ENCODE assay signal across 8 cellular contexts in genomic region chr3:48016336-48016973, GRCh38. TPM values are rescaled to one million over a fixed set of nuclear protein-coding genes. Genes with fewer than 3 reads are reported as not detected.
DNase-seq lines count a peak whose midpoint lies in the region; ATAC-seq, FAIRE-seq and TF ChIP-seq lines count a peak whose summit lies in the region.

A gene with protein sequence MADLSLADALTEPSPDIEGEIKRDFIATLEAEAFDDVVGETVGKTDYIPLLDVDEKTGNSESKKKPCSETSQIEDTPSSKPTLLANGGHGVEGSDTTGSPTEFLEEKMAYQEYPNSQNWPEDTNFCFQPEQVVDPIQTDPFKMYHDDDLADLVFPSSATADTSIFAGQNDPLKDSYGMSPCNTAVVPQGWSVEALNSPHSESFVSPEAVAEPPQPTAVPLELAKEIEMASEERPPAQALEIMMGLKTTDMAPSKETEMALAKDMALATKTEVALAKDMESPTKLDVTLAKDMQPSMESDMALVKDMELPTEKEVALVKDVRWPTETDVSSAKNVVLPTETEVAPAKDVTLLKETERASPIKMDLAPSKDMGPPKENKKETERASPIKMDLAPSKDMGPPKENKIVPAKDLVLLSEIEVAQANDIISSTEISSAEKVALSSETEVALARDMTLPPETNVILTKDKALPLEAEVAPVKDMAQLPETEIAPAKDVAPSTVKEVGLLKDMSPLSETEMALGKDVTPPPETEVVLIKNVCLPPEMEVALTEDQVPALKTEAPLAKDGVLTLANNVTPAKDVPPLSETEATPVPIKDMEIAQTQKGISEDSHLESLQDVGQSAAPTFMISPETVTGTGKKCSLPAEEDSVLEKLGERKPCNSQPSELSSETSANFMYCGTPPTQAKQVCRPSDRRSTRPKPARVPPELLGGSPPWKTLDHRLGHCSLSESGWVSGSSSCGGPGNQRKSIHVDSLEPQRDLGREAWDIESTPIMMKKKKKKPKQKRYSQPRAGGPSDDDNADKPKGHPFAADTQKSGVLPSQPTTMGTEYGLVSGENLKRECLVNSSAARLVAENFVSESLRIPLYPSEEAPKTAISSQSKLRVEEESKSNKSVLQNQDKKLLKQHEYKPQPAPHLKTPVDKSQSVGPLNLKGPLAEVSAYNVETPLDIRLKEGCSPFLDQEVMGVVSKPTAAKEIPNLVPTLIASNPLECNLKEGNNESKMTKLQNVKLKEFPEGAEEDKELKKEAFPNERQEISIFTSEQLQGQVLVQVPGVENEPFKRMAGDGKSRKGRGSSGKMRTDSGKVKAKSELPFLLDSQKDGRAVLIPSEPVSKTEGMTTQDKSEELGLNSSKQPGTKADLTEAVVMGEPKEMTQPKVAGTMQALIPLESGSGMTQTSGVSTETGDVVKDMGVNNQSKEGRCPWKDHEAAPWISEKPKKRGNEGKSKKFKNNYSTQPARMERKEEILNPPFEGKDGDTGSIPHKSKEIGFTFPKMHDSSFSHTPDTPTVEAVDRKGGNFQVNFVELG (N-terminal part only) (minus strand): TSS chr3:48016416. CDS start chr3:47998860, 17,556 bp downstream.

- H3K79me2 ChIP-seq in GM12878 (ENCODE audit: control insufficient read depth, insufficient read depth, low read length): peaks cover 37% of the 10 kb centered on the region

- H3K9me3 Mint-ChIP-seq in activated CD4-positive, alpha-beta T cell treated with anti-CD3 and anti-CD28 coated beads, Interleukin-2, amount 10 ng/mL, durations not matched to agents 7 days and 5 days: no peaks in the 10 kb centered on the region

- H3K4me3 ChIP-seq in GM12878: no peak within 1 kb of the TSS
- no peak within 1 kb of the TSS for H3K4me3 ChIP-seq in suprapubic skin
- H3K4me3 ChIP-seq in HAP-1: no peak within 1 kb of the TSS

- CTCF ChIA-PET in activated CD4-positive, alpha-beta T cell treated with anti-CD3 and anti-CD28 coated beads, Interleukin-2, amount 10 ng/mL, durations not matched to agents 7 days and 5 days (lab: Charles Lee): interaction anchor here (1.2 kb wide), 1 partner anchor 18 kb away, joined by 3 read pairs; no protein-coding TSS in a partner anchor
- CTCF ChIA-PET in GM12878 (lab: Yijun Ruan, JAX): interaction anchor here (0.5 to 1.8 kb wide), 2 partner anchors 88 to 135 kb away, joined by 3 to 7 read pairs; no protein-coding TSS in a partner anchor

- ATAC-seq in GM12878 (peak; percentile 29), HG03432 (IDR thresholded peaks at IDR 0.05; ENCODE audit: unreplicated experiment) (no peak)

- H3K36me3 ChIP-seq in GM12878 (ENCODE audit: control insufficient read depth in 2 of 2, insufficient read depth in 2 of 2, low read length in 1 of 2): no peaks in the 10 kb centered on the region; a peak in 1 of 4 replicates
- no peaks in the 10 kb centered on the region for H3K36me3 ChIP-seq in suprapubic skin
- no peaks in the 10 kb centered on the region; the same call in 1 of the 2 replicates for H3K36me3 ChIP-seq in HAP-1 (replicated peaks)

- no peaks in the 10 kb centered on the region; the same call in 1 of the 2 replicates for H3K4me1 ChIP-seq in GM12878 (ENCODE audit: control insufficient read depth, insufficient read depth, low read length)
- peaks cover 39% of the 10 kb centered on the region for H3K4me1 ChIP-seq in suprapubic skin
- H3K4me1 ChIP-seq in HAP-1: peaks cover 49% of the 10 kb centered on the region

- H3K9me3 ChIP-seq in GM12878 (replicated peaks; ENCODE audit: control insufficient read depth, insufficient read depth, low read length) (no peaks in the 10 kb centered on the region), suprapubic skin (no peaks in the 10 kb centered on the region), HAP-1 (no peaks in the 10 kb centered on the region)

- peaks cover 2% of the 10 kb centered on the region for H3K36me3 Mint-ChIP-seq in activated CD4-positive, alpha-beta T cell treated with anti-CD3 and anti-CD28 coated beads, Interleukin-2, amount 10 ng/mL, durations not matched to agents 7 days and 5 days (ENCODE audit: low read depth)

- H3K27ac ChIP-seq in GM12878 (ENCODE audit: control insufficient read depth, insufficient read depth): no peak within 1 kb of the TSS
- no peak within 1 kb of the TSS for H3K27ac ChIP-seq in suprapubic skin

- RAD21 ChIA-PET in GM12878 (lab: Charles Lee; ENCODE audit: unreplicated experiment): interaction anchor here (0.9 kb wide), 1 partner anchor 19 kb away, joined by 3 read pairs; no protein-coding TSS in a partner anchor

- no peaks in the 10 kb centered on the region for H3K27me3 ChIP-seq in GM12878 (replicated peaks in 1 of 2; ENCODE audit: control insufficient read depth in 2 of 2, insufficient read depth in 2 of 2, low read length in 1 of 2)
- H3K27me3 ChIP-seq in suprapubic skin: no peaks in the 10 kb centered on the region
- H3K27me3 ChIP-seq in HAP-1 (ENCODE audit: low read depth): no peaks in the 10 kb centered on the region

- no peak within 1 kb of the TSS for H3K4me3 Mint-ChIP-seq in activated CD4-positive, alpha-beta T cell treated with anti-CD3 and anti-CD28 coated beads, Interleukin-2, amount 10 ng/mL, durations not matched to agents 7 days and 5 days

- H3K9ac ChIP-seq in GM12878 (ENCODE audit: control insufficient read depth, insufficient read depth, low read length): no peak within 1 kb of the TSS

- H3K4me1 Mint-ChIP-seq in activated CD4-positive, alpha-beta T cell treated with anti-CD3 and anti-CD28 coated beads, Interleukin-2, amount 10 ng/mL, durations not matched to agents 7 days and 5 days: peaks cover 35% of the 10 kb centered on the region

- H3K27ac Mint-ChIP-seq in activated CD4-positive, alpha-beta T cell treated with anti-CD3 and anti-CD28 coated beads, Interleukin-2, amount 10 ng/mL, durations not matched to agents 7 days and 5 days: peak within 1 kb of the TSS; percentile 50

- TF ChIP-seq CTCF in GM12878 (IDR thresholded peaks at IDR 0.05 in 2 of 3, conservative IDR thresholded peaks at IDR 0.05 in 1 of 3; ENCODE audit: control insufficient read depth in 2 of 3, extremely low read depth in 1 of 3, insufficient read depth in 1 of 3, low read depth in 3 of 3, low read length in 3 of 3): no peak
- no peak for TF ChIP-seq CTCF in suprapubic skin (IDR thresholded peaks at IDR 0.05)

- 76% methylated on average over 4 of the region's 4 CpGs for WGBS in GM12878 (ENCODE audit: insufficient coverage, insufficient replicate concordance, low lambda C conversion rate, missing lambda C conversion rate)
- 62% methylated on average over 4 of the region's 4 CpGs for WGBS in suprapubic skin

- in situ Hi-C loops in GM12878 (cut with MboI): no loop called here
- in situ Hi-C loops in HAP-1 (cut with MboI; ENCODE audit: low sequenced_read_pairs): no loop called here

- no peaks in the 10 kb centered on the region for H4K20me1 ChIP-seq in GM12878 (ENCODE audit: control insufficient read depth, insufficient read depth)

- TF ChIP-seq POLR2A in GM12878 (IDR thresholded peaks at IDR 0.05; ENCODE audit: low read depth, low read length) (no peak), suprapubic skin (IDR thresholded peaks at IDR 0.05) (no peak)

- POLR2A ChIA-PET in activated CD4-positive, alpha-beta T cell treated with anti-CD3 and anti-CD28 coated beads, Interleukin-2, amount 10 ng/mL, durations not matched to agents 7 days and 5 days (lab: Charles Lee): no interaction called here
- POLR2A ChIA-PET in GM12878 (lab: Charles Lee): interaction anchor here (0.6 kb wide), 1 partner anchor 503 kb away, joined by 4 read pairs; no protein-coding TSS in a partner anchor

- SMC1A ChIA-PET in GM12878 (lab: Charles Lee; ENCODE audit: uncharacterized antibody, unreplicated experiment): interaction anchor here (1.2 kb wide), 1 partner anchor 9 kb away, joined by 4 read pairs; no protein-coding TSS in a partner anchor

- DNase-seq in activated CD4-positive, alpha-beta T cell treated with anti-CD3 and anti-CD28 coated beads, Interleukin-2, amount 10 ng/mL, durations not matched to agents 7 days and 5 days: no peak
- DNase-seq in activated CD4-positive, alpha-beta T cell treated with anti-CD3 and anti-CD28 coated beads, Interleukin-2, amount 50 U/mL, for 48 hours: no peak
- DNase-seq in GM12878 (ENCODE audit: low read depth, low spot score) (no peak), kidney glomerular epithelial cell (lab: John Stamatoyannopoulos, UW) (peak; percentile 16), suprapubic skin (ENCODE audit: low spot score in 2 of 2) (no peak), GOT3 (lab: John Stamatoyannopoulos, UW) (no peak), HAP-1 (ENCODE audit: low spot score in 2 of 2) (no peak)

- intact Hi-C loops in GM12878 (cut with micrococcal nuclease; ENCODE audit: unreplicated experiment): no loop called here

- FAIRE-seq in GM12878 (lab: Jason Lieb, UNC): no peak

- no peak within 1 kb of the TSS for H3K4me2 ChIP-seq in GM12878 (ENCODE audit: control insufficient read depth, insufficient read depth)

- no TSS peak for BruUV-seq in GM12878 (replicated peaks; lab: Mats Ljungman, UMichigan)

- TF ChIP-seq RAD21 in GM12878 (IDR thresholded peaks at IDR 0.05; ENCODE audit: insufficient read depth, low read depth, low read length): no peak

- no peak within 1 kb of the TSS for H2AFZ ChIP-seq in GM12878 (ENCODE audit: control insufficient read depth, low read depth, low read length)

- TF ChIP-seq EP300 in GM12878 (IDR thresholded peaks at IDR 0.05; ENCODE audit: borderline replicate concordance in 1 of 2, control insufficient read depth in 1 of 2, low read depth in 2 of 2, low read length in 2 of 2) (no peak), suprapubic skin (IDR thresholded peaks at IDR 0.05) (no peak)

- H3K27me3 Mint-ChIP-seq in activated CD4-positive, alpha-beta T cell treated with anti-CD3 and anti-CD28 coated beads, Interleukin-2, amount 10 ng/mL, durations not matched to agents 7 days and 5 days: no peaks in the 10 kb centered on the region

RNA-seq across cellular contexts. Expression of the gene that starts here (rescaled TPM):
- total RNA-seq in activated CD4-positive, alpha-beta T cell treated with anti-CD3 and anti-CD28 coated beads, Interleukin-2, amount 10 ng/mL, durations not matched to agents 7 days and 5 days: 100 to 1,000 TPM; 106 to 110 TPM
- total RNA-seq in GM12878 (2013; cell fraction: nucleolus; rRNA removed): 186 and 198 TPM in 2 replicates
- total RNA-seq in GM12878 (2014; rRNA removed): 31.9 and 35.6 TPM in 2 replicates
- 32.8 and 35.0 TPM in 2 replicates for total RNA-seq in GM12878 (2014; rRNA removed; fragmentation: Illumina TruSeq; extraction: Trizol)
- 145 and 147 TPM in 2 replicates for total RNA-seq in GM12878 (2021)
- 38.8 TPM for polyA plus RNA-seq in GM12878 (2011; ENCODE audit: low read depth)
- 29.7 and 44.3 TPM in 2 replicates for polyA plus RNA-seq in GM12878 (2011; rRNA removed)
- 31.4 and 39.7 TPM in 2 replicates for polyA plus RNA-seq in GM12878 (2011; cell fraction: cytosol; rRNA removed)
- 92.4 and 104 TPM in 2 replicates for polyA plus RNA-seq in GM12878 (2011; cell fraction: nucleus; rRNA removed)
- 74.5 and 85.2 TPM in 2 replicates for polyA plus RNA-seq in GM12878 (2012)
- polyA plus RNA-seq in GM12878 (2014; fragmentation: Illumina TruSeq; extraction: Trizol): 80.0 and 85.6 TPM in 2 replicates
- polyA plus RNA-seq in GM12878 (2014; fragmentation: Nextera tagmentation; extraction: Ambion mirVana): 10 to 100 TPM; 22.2 to 29.1 TPM
- polyA plus RNA-seq in GM12878 (2014; rRNA removed): 50.1 and 65.0 TPM in 2 replicates
- 10 to 100 TPM; 95.9 to 96.4 TPM for polyA plus RNA-seq in GM12878 (2016; fragmentation: Nextera tagmentation; extraction: Ambion mirVana)
- polyA minus RNA-seq in GM12878 (2011; rRNA and poly(A)+ RNA removed): 42.6 and 45.9 TPM in 2 replicates
- polyA minus RNA-seq in GM12878 (2011; cell fraction: cytosol; rRNA and poly(A)+ RNA removed): 32.7 and 39.6 TPM in 2 replicates
- polyA minus RNA-seq in GM12878 (2011; cell fraction: nucleus; rRNA and poly(A)+ RNA removed): 23.9 and 44.0 TPM in 2 replicates
- total RNA-seq in suprapubic skin: 100 to 1,000 TPM; 132 to 162 (median 144) TPM
